Comparison of ENCODE assay signal across 8 cellular contexts in the genomic region with DNA sequence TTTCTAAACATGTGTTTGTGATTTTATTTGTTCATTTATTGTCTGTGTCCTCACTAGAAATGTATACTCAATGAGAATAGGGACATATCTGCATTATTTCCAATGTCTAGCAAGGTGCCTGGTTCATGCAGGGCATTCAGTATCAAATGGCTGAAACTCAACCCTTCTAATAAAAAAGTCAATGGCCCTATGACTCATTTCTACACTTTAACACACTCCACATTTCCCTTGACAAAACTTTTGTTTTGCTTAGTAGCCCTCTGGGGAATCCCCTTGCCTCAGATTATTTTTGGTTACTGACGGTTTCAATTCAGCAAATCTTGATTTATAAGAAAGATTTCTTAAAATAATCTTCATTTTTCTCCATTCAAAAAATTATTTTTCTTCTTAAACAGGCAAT.
DNase-seq lines count a peak whose midpoint lies in the region; ATAC-seq and TF ChIP-seq lines count a peak whose summit lies in the region.

No MANE protein-coding gene starts in this region.

- peak overlapping the region; percentile 27 for H3K4me3 Mint-ChIP-seq in activated CD4-positive, alpha-beta T cell treated with anti-CD3 and anti-CD28 coated beads, Interleukin-2, amount 10 ng/mL, durations not matched to agents 24 days and 14 days
- no peak overlapping the region for H3K4me3 Mint-ChIP-seq in T-helper 17 cell
- no peak overlapping the region for H3K4me3 Mint-ChIP-seq in activated CD4-positive, alpha-beta T cell treated with anti-CD3 and anti-CD28 coated beads, Interleukin-2, amount 10 ng/mL, durations not matched to agents 7 days and 5 days

- no peaks in the 10 kb centered on the region for H4K20me1 ChIP-seq in smooth muscle cell (ENCODE audit: low read depth)

- TF ChIP-seq CTCF in smooth muscle cell (IDR thresholded peaks at IDR 0.05; ENCODE audit: borderline replicate concordance, insufficient read depth, poor library complexity, severe bottlenecking) (no peak), colonic mucosa (IDR thresholded peaks at IDR 0.05) (no peak)

- peak; percentile 68 for DNase-seq in activated CD4-positive, alpha-beta T cell treated with anti-CD3 and anti-CD28 coated beads, Interleukin-2, amount 10 ng/mL, durations not matched to agents 24 days and 14 days
- no peak for DNase-seq in activated CD4-positive, alpha-beta T cell treated with anti-CD3 and anti-CD28 coated beads for 48 hours
- DNase-seq in T-helper 17 cell (no peak), smooth muscle cell (lab: John Stamatoyannopoulos, UW; ENCODE audit: unreplicated experiment) (no peak), colonic mucosa (no peak), NCI-H187 treated with DMSO at 0.1 percent for 48 hours (lab: John Stamatoyannopoulos, UW) (no peak)
- DNase-seq in activated CD4-positive, alpha-beta T cell treated with anti-CD3 and anti-CD28 coated beads, Interleukin-2, amount 10 ng/mL, durations not matched to agents 7 days and 5 days = no peak

- CTCF ChIA-PET in activated CD4-positive, alpha-beta T cell treated with anti-CD3 and anti-CD28 coated beads, Interleukin-2, amount 10 ng/mL, durations not matched to agents 7 days and 5 days (lab: Charles Lee) = no interaction called here

- no peaks in the 10 kb centered on the region for H3K36me3 Mint-ChIP-seq in activated CD4-positive, alpha-beta T cell treated with anti-CD3 and anti-CD28 coated beads, Interleukin-2, amount 10 ng/mL, durations not matched to agents 24 days and 14 days (ENCODE audit: low read depth)
- no peaks in the 10 kb centered on the region for H3K36me3 Mint-ChIP-seq in T-helper 17 cell (ENCODE audit: low read depth)
- no peaks in the 10 kb centered on the region for H3K36me3 Mint-ChIP-seq in activated CD4-positive, alpha-beta T cell treated with anti-CD3 and anti-CD28 coated beads, Interleukin-2, amount 10 ng/mL, durations not matched to agents 7 days and 5 days (ENCODE audit: low read depth)

- no peaks in the 10 kb centered on the region for H3K9me3 Mint-ChIP-seq in activated CD4-positive, alpha-beta T cell treated with anti-CD3 and anti-CD28 coated beads, Interleukin-2, amount 10 ng/mL, durations not matched to agents 24 days and 14 days
- H3K9me3 Mint-ChIP-seq in activated CD4-positive, alpha-beta T cell treated with anti-CD3 and anti-CD28 coated beads, Interleukin-2, amount 10 ng/mL, durations not matched to agents 7 days and 5 days = no peaks in the 10 kb centered on the region

- H3K4me2 ChIP-seq in smooth muscle cell = peak overlapping the region; percentile 90

- H3K9ac ChIP-seq in smooth muscle cell (ENCODE audit: low read depth) = peak overlapping the region; percentile 79
- no peak overlapping the region for H3K9ac ChIP-seq in colonic mucosa (ENCODE audit: low read depth in 2 of 2, low read length in 2 of 2)

- H3K9me3 ChIP-seq in T-helper 17 cell (ENCODE audit: control insufficient read depth, low read length, poor library complexity, severe bottlenecking) (no peaks in the 10 kb centered on the region), smooth muscle cell (replicated peaks; ENCODE audit: low read depth) (no peaks in the 10 kb centered on the region), colonic mucosa (no peaks in the 10 kb centered on the region)

- H3K27ac ChIP-seq in smooth muscle cell (ENCODE audit: low read depth) (peak overlapping the region; percentile 100), colonic mucosa (no peak overlapping the region)

- peaks cover 36% of the 10 kb centered on the region for H3K4me1 Mint-ChIP-seq in activated CD4-positive, alpha-beta T cell treated with anti-CD3 and anti-CD28 coated beads, Interleukin-2, amount 10 ng/mL, durations not matched to agents 24 days and 14 days
- H3K4me1 Mint-ChIP-seq in T-helper 17 cell = peaks cover 23% of the 10 kb centered on the region
- peaks cover 27% of the 10 kb centered on the region for H3K4me1 Mint-ChIP-seq in activated CD4-positive, alpha-beta T cell treated with anti-CD3 and anti-CD28 coated beads, Interleukin-2, amount 10 ng/mL, durations not matched to agents 7 days and 5 days

- ATAC-seq in HG02938 (IDR thresholded peaks at IDR 0.05; ENCODE audit: unreplicated experiment) (peak; percentile 83), T-helper 17 cell (peak; percentile 63)

- H3K27me3 ChIP-seq in smooth muscle cell (ENCODE audit: low read depth) = no peaks in the 10 kb centered on the region
- H3K27me3 ChIP-seq in colonic mucosa = no peaks in the 10 kb centered on the region

- H3K4me1 ChIP-seq in smooth muscle cell (ENCODE audit: low read depth) = peaks cover 21% of the 10 kb centered on the region
- H3K4me1 ChIP-seq in colonic mucosa = no peaks in the 10 kb centered on the region

- H3K79me2 ChIP-seq in smooth muscle cell (ENCODE audit: low read depth) = peaks cover 23% of the 10 kb centered on the region

- WGBS in smooth muscle cell (ENCODE audit: low lambda C conversion rate) = 19% methylated on average over 1 of the region's 1 CpG

- H3F3A ChIP-seq in smooth muscle cell (ENCODE audit: low read depth) = peaks cover 20% of the 10 kb centered on the region

- H3K36me3 ChIP-seq in smooth muscle cell (ENCODE audit: low read depth) (no peaks in the 10 kb centered on the region), colonic mucosa (no peaks in the 10 kb centered on the region)

- no peak overlapping the region for H3K27ac Mint-ChIP-seq in activated CD4-positive, alpha-beta T cell treated with anti-CD3 and anti-CD28 coated beads, Interleukin-2, amount 10 ng/mL, durations not matched to agents 24 days and 14 days
- H3K27ac Mint-ChIP-seq in T-helper 17 cell = peak overlapping the region; percentile 66
- H3K27ac Mint-ChIP-seq in activated CD4-positive, alpha-beta T cell treated with anti-CD3 and anti-CD28 coated beads, Interleukin-2, amount 10 ng/mL, durations not matched to agents 7 days and 5 days = no peak overlapping the region

- H3K27me3 Mint-ChIP-seq in activated CD4-positive, alpha-beta T cell treated with anti-CD3 and anti-CD28 coated beads, Interleukin-2, amount 10 ng/mL, durations not matched to agents 24 days and 14 days = peaks cover 49% of the 10 kb centered on the region
- H3K27me3 Mint-ChIP-seq in T-helper 17 cell = peaks cover 5% of the 10 kb centered on the region
- H3K27me3 Mint-ChIP-seq in activated CD4-positive, alpha-beta T cell treated with anti-CD3 and anti-CD28 coated beads, Interleukin-2, amount 10 ng/mL, durations not matched to agents 7 days and 5 days = peaks cover 28% of the 10 kb centered on the region

- POLR2A ChIA-PET in activated CD4-positive, alpha-beta T cell treated with anti-CD3 and anti-CD28 coated beads, Interleukin-2, amount 10 ng/mL, durations not matched to agents 7 days and 5 days (lab: Charles Lee) = no interaction called here

- H3K4me3 ChIP-seq in smooth muscle cell (peak overlapping the region; percentile 8), colonic mucosa (no peak overlapping the region)

- intact Hi-C loops in activated CD4-positive, alpha-beta T cell treated with anti-CD3 and anti-CD28 coated beads, Interleukin-2, amount 10 ng/mL, durations not matched to agents 24 days and 14 days (cut with micrococcal nuclease) = loop anchor here (1.0 to 5.0 kb wide), 6 partner anchors 92 to 427 kb away; no protein-coding TSS in a partner anchor
- intact Hi-C loops in colonic mucosa (cut with DNase I) = loop anchor here (2.0 kb wide), 1 partner anchor 428 kb away; no protein-coding TSS in a partner anchor

- H2AFZ ChIP-seq in smooth muscle cell (ENCODE audit: low read depth) = no peak overlapping the region
